Comparison of ENCODE assay signal across 17 cellular contexts in genomic region chr7:48360574-48360973, GRCh38.
DNase-seq lines count a peak whose midpoint lies in the region; ATAC-seq and TF ChIP-seq lines count a peak whose summit lies in the region.
"Had no signal": no experiment of that assay in that cellular context is flagged by ENCODE, and none has a peak within 500 bp of the region (broad histone marks: within the 10 kb centered on the region; RNA-seq: fewer than 3 reads in every experiment).

No MANE protein-coding gene starts in this region.

- no peak for ATAC-seq in omental fat pad (ENCODE audit: low FRiP score)

- TF ChIP-seq CTCF in choroid plexus epithelial cell (conservative IDR thresholded peaks at IDR 0.05; ENCODE audit: low read depth, low read length) (no peak), omental fat pad (IDR thresholded peaks at IDR 0.05) (no peak)

- H3K4me3 ChIP-seq in choroid plexus epithelial cell (ENCODE audit: low read depth, low read length) = no peak overlapping the region
- H3K4me3 ChIP-seq: SK-N-MC had no signal

- peak; percentile 20 for DNase-seq in EH (ENCODE audit: low read depth)
- peak; percentile 38 for DNase-seq in M059J (ENCODE audit: low read depth)
- DNase-seq in choroid plexus epithelial cell (ENCODE audit: low read depth) = peak; percentile 48
- DNase-seq in myocyte (ENCODE audit: low read depth) = peak; percentile 45
- no peak for DNase-seq in omental fat pad (ENCODE audit: low spot score)
- DNase-seq in stimulated activated CD4-positive, alpha-beta T cell treated with anti-CD3 and anti-CD28 coated beads, Interleukin-4, amount 100 ng/mL, for 4 hours = no peak
- no peak for DNase-seq in NCI-H226
- no peak for DNase-seq in NCI-H1694 treated with DMSO at 0.1 percent for 48 hours (lab: John Stamatoyannopoulos, UW)
- DNase-seq: BE2C; CD4-positive, alpha-beta memory T cell; DND-41; Kasumi-1; NCI-H1436; NCI-H345; NCI-H526 treated with DMSO at 0.1 percent for 48 hours; OCI-M1 had no signal

Comparison
In these comparisons a context has a peak if more than half of its experiments do, and no peak if none do; other contexts are left out.
1. DNase-seq: peak in EH (single experiment), M059J (single experiment), choroid plexus epithelial cell (single experiment) and myocyte (single experiment); none in omental fat pad (single experiment), stimulated activated CD4-positive, alpha-beta T cell treated with anti-CD3 and anti-CD28 coated beads, Interleukin-4, amount 100 ng/mL, for 4 hours (0 of 2), NCI-H226 (single experiment) and NCI-H1694 treated with DMSO at 0.1 percent for 48 hours (single experiment).